ENCODE assay signal across 8 cellular contexts in the genomic region with DNA sequence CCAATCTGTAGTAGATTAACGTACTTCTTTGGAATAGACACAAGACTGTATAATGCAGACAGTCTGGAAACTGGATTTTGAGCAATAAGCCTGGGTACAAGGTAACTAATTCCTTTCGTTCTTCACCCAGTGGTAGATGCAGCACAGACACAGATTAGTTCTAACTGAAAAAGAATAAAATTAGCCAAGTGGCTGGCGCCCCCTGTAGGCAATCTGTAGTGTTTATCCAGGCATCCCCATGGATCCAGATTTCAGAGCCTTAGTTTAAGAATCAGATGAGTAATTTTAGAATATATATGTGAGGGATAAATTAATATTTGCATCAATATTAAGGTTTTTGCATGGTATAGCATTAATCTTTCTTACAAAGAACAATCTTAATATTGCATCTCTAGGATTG.
DNase-seq lines count a peak whose midpoint lies in the region; ATAC-seq and TF ChIP-seq lines count a peak whose summit lies in the region.

No MANE protein-coding gene starts in this region.

- H3K36me3 ChIP-seq in kidney epithelial cell (ENCODE audit: control insufficient read depth, insufficient read depth, low read length) (no peaks in the 10 kb centered on the region), osteoblast (ENCODE audit: insufficient read depth, low read length) (no peaks in the 10 kb centered on the region)

- H3K4me1 Mint-ChIP-seq in activated T-helper 2 cell treated with anti-CD3 and anti-CD28 coated beads, Interferon-gamma antibody, Interleukin-2, Interleukin-4, amounts not matched to agents 10 μg/mL and 5 μg/mL and 100 μg/mL, durations not matched to agents 14 hours and 24 hours and 36 hours (ENCODE audit: low read depth): no peaks in the 10 kb centered on the region

- no peak overlapping the region for H3K27ac Mint-ChIP-seq in activated T-helper 2 cell treated with anti-CD3 and anti-CD28 coated beads, Interferon-gamma antibody, Interleukin-2, Interleukin-4, amounts not matched to agents 10 μg/mL and 5 μg/mL and 100 μg/mL, durations not matched to agents 14 hours and 24 hours and 36 hours

- H3K4me3 ChIP-seq in kidney epithelial cell (ENCODE audit: low read depth, low read length): no peak overlapping the region
- H3K4me3 ChIP-seq in osteoblast (ENCODE audit: insufficient read depth, low read length): no peak overlapping the region

- no peaks in the 10 kb centered on the region for H3K27me3 Mint-ChIP-seq in activated T-helper 2 cell treated with anti-CD3 and anti-CD28 coated beads, Interferon-gamma antibody, Interleukin-2, Interleukin-4, amounts not matched to agents 10 μg/mL and 5 μg/mL and 100 μg/mL, durations not matched to agents 14 hours and 24 hours and 36 hours (ENCODE audit: low read depth)

- TF ChIP-seq CTCF in kidney epithelial cell (IDR thresholded peaks at IDR 0.05; ENCODE audit: insufficient read depth, low read length, poor library complexity, severe bottlenecking) (peak; percentile 74), osteoblast (IDR thresholded peaks at IDR 0.05; ENCODE audit: extremely low read depth, low read depth, low read length) (no peak)

- no peaks in the 10 kb centered on the region for H4K20me1 ChIP-seq in osteoblast (ENCODE audit: insufficient read depth, low read length)

- H3K79me2 ChIP-seq in osteoblast (ENCODE audit: insufficient read depth, low read length): no peaks in the 10 kb centered on the region

- H2AFZ ChIP-seq in osteoblast (ENCODE audit: low read length): no peak overlapping the region

- H3K9me3 ChIP-seq in osteoblast (ENCODE audit: low read depth, low read length): no peaks in the 10 kb centered on the region

- in situ Hi-C loops in KBM-7 (cut with MboI; ENCODE audit: low pct_unique_long_range_greater_than_20kb, low sequenced_read_pairs): no loop called here

- no peaks in the 10 kb centered on the region for H3K4me1 ChIP-seq in osteoblast (ENCODE audit: insufficient read depth, low read length)

- no peak overlapping the region for H3K4me2 ChIP-seq in osteoblast (ENCODE audit: insufficient read depth, low read length)

- DNase-seq in NCI-H1105 treated with DMSO at 0.1 percent for 48 hours (lab: John Stamatoyannopoulos, UW) (peak; percentile 38), NCI-H1105 (lab: John Stamatoyannopoulos, UW) (no peak), KBM-7 (peak; percentile 53), SKM-1 treated with dmso at 0.1 percent for 144 hours (lab: John Stamatoyannopoulos, UW; ENCODE audit: unreplicated experiment) (peak; percentile 36), kidney epithelial cell (ENCODE audit: low read depth) (no peak), osteoblast (ENCODE audit: insufficient read length, low spot score, missing footprints) (no peak)
- no peak for DNase-seq in activated T-helper 2 cell treated with anti-CD3 and anti-CD28 coated beads, Interferon-gamma antibody, Interleukin-2, Interleukin-4, amounts not matched to agents 10 μg/mL and 5 μg/mL and 100 μg/mL, durations not matched to agents 14 hours and 24 hours and 36 hours (ENCODE audit: low spot score)

- no peak overlapping the region for H3K4me3 Mint-ChIP-seq in activated T-helper 2 cell treated with anti-CD3 and anti-CD28 coated beads, Interferon-gamma antibody, Interleukin-2, Interleukin-4, amounts not matched to agents 10 μg/mL and 5 μg/mL and 100 μg/mL, durations not matched to agents 14 hours and 24 hours and 36 hours (ENCODE audit: low read depth)

- H3K36me3 Mint-ChIP-seq in activated T-helper 2 cell treated with anti-CD3 and anti-CD28 coated beads, Interferon-gamma antibody, Interleukin-2, Interleukin-4, amounts not matched to agents 10 μg/mL and 5 μg/mL and 100 μg/mL, durations not matched to agents 14 hours and 24 hours and 36 hours (ENCODE audit: low read depth): no peaks in the 10 kb centered on the region

- H3K27me3 ChIP-seq in kidney epithelial cell (ENCODE audit: control insufficient read depth, insufficient read depth, low read length): no peaks in the 10 kb centered on the region
- no peaks in the 10 kb centered on the region for H3K27me3 ChIP-seq in osteoblast (ENCODE audit: insufficient read depth, low read length)

- no peak overlapping the region for H3K27ac ChIP-seq in osteoblast (ENCODE audit: low read depth, low read length)

- no peak for ATAC-seq in GM18870 (IDR thresholded peaks at IDR 0.05; ENCODE audit: unreplicated experiment)

- peaks cover 3% of the 10 kb centered on the region for H3K9me3 Mint-ChIP-seq in activated T-helper 2 cell treated with anti-CD3 and anti-CD28 coated beads, Interferon-gamma antibody, Interleukin-2, Interleukin-4, amounts not matched to agents 10 μg/mL and 5 μg/mL and 100 μg/mL, durations not matched to agents 14 hours and 24 hours and 36 hours

- intact Hi-C loops in activated T-helper 2 cell treated with anti-CD3 and anti-CD28 coated beads, Interferon-gamma antibody, Interleukin-2, Interleukin-4, amounts not matched to agents 10 μg/mL and 5 μg/mL and 100 μg/mL, durations not matched to agents 14 hours and 24 hours and 36 hours (cut with micrococcal nuclease): no loop called here

Comparison
In these comparisons a context has a peak if more than half of its experiments do, and no peak if none do; other contexts are left out.
1. DNase-seq: peak in NCI-H1105 treated with DMSO at 0.1 percent for 48 hours (single experiment), KBM-7 (single experiment) and SKM-1 treated with dmso at 0.1 percent for 144 hours (single experiment); none in NCI-H1105 (single experiment), kidney epithelial cell (single experiment), osteoblast (single experiment) and activated T-helper 2 cell treated with anti-CD3 and anti-CD28 coated beads, Interferon-gamma antibody, Interleukin-2, Interleukin-4, amounts not matched to agents 10 μg/mL and 5 μg/mL and 100 μg/mL, durations not matched to agents 14 hours and 24 hours and 36 hours (single experiment).